ENCODE assay signal across 17 cellular contexts in the genomic region with DNA sequence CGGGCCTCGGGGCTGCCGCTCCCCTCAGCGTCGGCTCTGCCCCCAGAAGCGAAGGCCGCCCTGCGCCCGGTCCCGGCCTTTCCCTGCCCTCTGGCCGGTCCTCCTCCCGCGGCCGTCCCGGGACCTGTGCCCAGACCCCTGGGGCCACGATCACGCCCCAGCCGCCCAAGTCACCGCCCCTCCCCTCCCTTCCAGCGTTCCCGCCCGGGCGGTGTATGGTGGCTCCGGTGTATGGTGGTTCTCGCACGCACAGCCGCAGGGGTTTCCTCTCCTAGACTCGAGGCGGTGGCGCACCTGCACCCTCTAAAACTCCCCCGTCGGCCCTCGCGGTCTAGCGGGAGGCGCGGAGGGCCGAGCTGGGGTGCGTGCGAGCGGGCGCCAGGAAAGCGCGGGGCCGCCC.
"Had no signal": no experiment of that assay in that cellular context is flagged by ENCODE, and none has a peak within 500 bp of the region (broad histone marks: within the 10 kb centered on the region; RNA-seq: fewer than 3 reads in every experiment).

No MANE protein-coding gene starts in this region.

- H3K27me3 Mint-ChIP-seq: activated CD4-positive, alpha-beta T cell treated with anti-CD3 and anti-CD28 coated beads, Interleukin-2, amount 10 ng/mL, durations not matched to agents 7 days and 5 days; activated T-cell treated with anti-CD3 and anti-CD28 coated beads, Interleukin-2, amount 50 U/mL, for 24 hours; type B pancreatic cell had no signal

- H3K4me1 Mint-ChIP-seq: activated CD4-positive, alpha-beta T cell treated with anti-CD3 and anti-CD28 coated beads, Interleukin-2, amount 10 ng/mL, durations not matched to agents 7 days and 5 days had no signal

- ATAC-seq: activated CD8-positive, alpha-beta T cell treated with anti-CD3 and anti-CD28 coated beads, Interleukin-2, amount 10 ng/mL, durations not matched to agents 7 days and 5 days; left lung had no signal

- H3K4me3 Mint-ChIP-seq: activated CD4-positive, alpha-beta T cell treated with anti-CD3 and anti-CD28 coated beads, Interleukin-2, amount 10 ng/mL, durations not matched to agents 7 days and 5 days; activated CD8-positive, alpha-beta T cell treated with anti-CD3 and anti-CD28 coated beads, Interleukin-2, amount 10 ng/mL, durations not matched to agents 7 days and 5 days; activated T-cell treated with anti-CD3 and anti-CD28 coated beads, Interleukin-2, amount 50 U/mL, for 24 hours; type B pancreatic cell had no signal

- H3K27ac Mint-ChIP-seq: activated CD8-positive, alpha-beta T cell treated with anti-CD3 and anti-CD28 coated beads, Interleukin-2, amount 10 ng/mL, durations not matched to agents 7 days and 5 days; activated T-cell treated with anti-CD3 and anti-CD28 coated beads, Interleukin-2, amount 50 U/mL, for 24 hours; activated T-helper 2 cell treated with anti-CD3 and anti-CD28 coated beads, Interferon-gamma antibody, Interleukin-2, Interleukin-4, amounts not matched to agents 10 μg/mL and 5 μg/mL and 100 μg/mL, durations not matched to agents 14 hours and 24 hours and 36 hours; type B pancreatic cell had no signal

- DNase-seq: activated CD4-positive, alpha-beta T cell treated with anti-CD3 and anti-CD28 coated beads, Interleukin-2, amount 10 ng/mL, durations not matched to agents 7 days and 5 days; activated CD8-positive, alpha-beta T cell treated with anti-CD3 and anti-CD28 coated beads, Interleukin-2, amount 10 ng/mL, durations not matched to agents 7 days and 5 days; activated naive CD4-positive, alpha-beta T cell treated with Interleukin-2 at 50 U/mL for 16 hours; activated T-cell treated with anti-CD3 and anti-CD28 coated beads, Interleukin-2, amount 50 U/mL, for 24 hours; aorta; cortex of kidney; erythroblast; left lung; occipital lobe; stimulated activated CD4-positive, alpha-beta T cell treated with anti-CD3 and anti-CD28 coated beads, Interleukin-12 subunit alpha, Interleukin-12 subunit beta, amount 100 ng/mL, for 4 hours; stimulated activated CD4-positive, alpha-beta T cell treated with anti-CD3 and anti-CD28 coated beads, Interleukin-1b, Interleukin-23, amount 100 ng/mL, for 48 hours; stimulated activated CD8-positive, alpha-beta memory T cell treated with anti-CD3 and anti-CD28 coated beads, Interleukin-4, amount 100 ng/mL, for 48 hours; stimulated activated naive CD4-positive, alpha-beta T cell treated with Interleukin-2 at 50 U/mL for 16 hours; T-helper 1 cell; T1000 had no signal
